1 cellular context compared by ENCODE assay signal in genomic region chr19:40649903-40650675, GRCh38.
A peak's percentile ranks its signal among the peaks of the same experiment; 100 is the strongest.
TF ChIP-seq lines count a peak whose summit lies in the region.
"Not testable (repeated sequence)": the region's sequence is repeated elsewhere in the genome, so short reads cannot be mapped to it uniquely, and the experiment has no call there.

No MANE protein-coding gene starts in this region.

TF ChIP-seq in HepG2, 621 proteins besides CTCF, POLR2A, EP300 and RAD21:
- peak; percentile 55 for TF ChIP-seq USF2 (IDR thresholded peaks at IDR 0.05; ENCODE audit: low read depth, low read length)
- not testable (repeated sequence) for TF ChIP-seq USF2 (CRISPR knock-in tag; IDR thresholded peaks at IDR 0.05; ENCODE audit: borderline replicate concordance)
- TF ChIP-seq NFYB (CRISPR knock-in tag; IDR thresholded peaks at IDR 0.05): peak; percentile 70
- peak; percentile 57 for TF ChIP-seq NFYC (CRISPR knock-in tag; IDR thresholded peaks at IDR 0.05)
